In the genomic region with DNA sequence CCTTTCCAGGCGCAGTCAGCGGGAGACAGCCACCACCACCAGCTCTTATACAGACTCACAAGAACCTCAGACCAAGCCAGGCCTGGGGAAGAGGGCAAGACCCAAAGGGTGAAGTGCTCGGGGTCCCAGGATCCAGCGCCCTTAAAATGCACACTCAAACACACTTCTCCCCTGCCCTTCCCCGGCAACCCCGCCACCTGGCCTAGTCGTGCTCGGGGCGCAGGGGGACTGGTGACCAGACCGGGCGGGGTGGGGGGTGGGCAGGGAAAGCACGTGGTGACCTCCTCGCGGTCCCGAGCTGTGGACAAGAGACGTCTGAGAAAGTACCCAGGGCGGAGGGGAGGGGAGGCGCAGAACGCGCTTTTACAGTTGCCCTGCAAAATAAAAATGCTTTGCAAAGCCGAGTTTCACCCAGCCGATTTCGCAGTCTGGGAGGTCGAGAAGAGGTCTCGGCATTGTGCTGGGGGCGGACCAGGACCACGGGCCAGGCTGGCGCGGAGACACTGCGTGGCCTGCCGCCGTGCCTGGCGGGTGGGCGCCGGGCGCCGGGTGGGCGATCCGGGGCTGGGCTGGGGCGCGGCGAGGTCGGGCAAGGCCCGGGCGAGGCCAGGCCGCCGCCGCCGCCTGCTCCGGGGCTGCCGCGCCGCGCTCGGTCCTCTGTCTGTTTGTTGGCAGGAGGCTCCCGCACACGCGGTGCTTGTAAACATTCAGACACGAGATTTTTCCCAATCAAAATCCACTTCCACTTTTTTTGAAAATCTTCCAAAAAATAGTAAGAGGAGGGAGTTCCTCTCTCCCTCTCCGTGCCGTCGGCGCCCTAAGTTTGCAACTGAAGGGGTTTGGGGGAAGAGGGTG, we compare ENCODE assay signal across 8 cellular contexts. TPM values are rescaled to one million over a fixed set of nuclear protein-coding genes. Genes with fewer than 3 reads are reported as not detected.
DNase-seq lines count a peak whose midpoint lies in the region; ATAC-seq and TF ChIP-seq lines count a peak whose summit lies in the region.

No MANE protein-coding gene starts in this region.

- ATAC-seq in HG03442 (IDR thresholded peaks at IDR 0.05; ENCODE audit: unreplicated experiment): no peak

- H3K27ac ChIP-seq in adrenal gland: peak overlapping the region in 2 of 5 donors; percentile 61 to 70
- H3K27ac ChIP-seq in stomach: peak overlapping the region; percentile 50 to 88 (median 75)

- H3K27me3 ChIP-seq in adrenal gland (peaks cover 19% of the 10 kb centered on the region), stomach (peaks cover 6 to 85% (median 66%) of the 10 kb centered on the region in 3 donors)

- no peak for TF ChIP-seq CTCF in adrenal gland (IDR thresholded peaks at IDR 0.05)
- no peak for TF ChIP-seq CTCF in stomach (IDR thresholded peaks at IDR 0.05)

- no peak for TF ChIP-seq EP300 in stomach (IDR thresholded peaks at IDR 0.05)

- intact Hi-C loops in adrenal gland (cut with DNase I) (loop anchor here in 1 of 2 donors (5.0 kb wide), 1 partner anchor 1249 kb away; no protein-coding TSS in a partner anchor), stomach (cut with DNase I; ENCODE audit: low total_unique reads) (no loop called here)

- H3K9me3 ChIP-seq in adrenal gland (replicated peaks in 1 of 3) (no peaks in the 10 kb centered on the region), stomach (no peaks in the 10 kb centered on the region)

- H3K4me1 ChIP-seq in adrenal gland (replicated peaks in 1 of 2) (peaks cover 16 to 59% of the 10 kb centered on the region in 2 donors), stomach (peaks cover 45 to 89% (median 79%) of the 10 kb centered on the region in 4 donors)

- peak; percentile 56 to 57 (median 56) for DNase-seq in NCI-H1417 (lab: John Stamatoyannopoulos, UW)
- DNase-seq in NCI-H1417 treated with DMSO at 0.1 percent for 48 hours (lab: John Stamatoyannopoulos, UW): no peak
- DNase-seq in NCI-H1092 (lab: John Stamatoyannopoulos, UW): peak; percentile 32
- peak; percentile 55 to 77 (median 66) for DNase-seq in adrenal gland
- DNase-seq in iris pigment epithelial cell (ENCODE audit: low read depth): peak; percentile 61
- peak; percentile 55 for DNase-seq in stomach
- DNase-seq in activated CD4-positive, CD25-positive, alpha-beta regulatory T cell (lab: John Stamatoyannopoulos, UW): no peak

- peak overlapping the region in 2 of 4 donors; percentile 65 to 67 for H3K4me3 ChIP-seq in adrenal gland
- peak overlapping the region; percentile 65 to 90 (median 82) for H3K4me3 ChIP-seq in stomach

- no peaks in the 10 kb centered on the region for H3K36me3 ChIP-seq in adrenal gland (replicated peaks in 1 of 2)
- no peaks in the 10 kb centered on the region for H3K36me3 ChIP-seq in stomach

- TF ChIP-seq POLR2A in adrenal gland (IDR thresholded peaks at IDR 0.05) (peak in 1 of 2 donors; percentile 32), stomach (IDR thresholded peaks at IDR 0.05) (no peak)

- 2% methylated on average over 22 to 63 of the region's 63 CpGs for WGBS in adrenal gland, 4 donors
- 2 to 4% (median 2%) methylated on average over 34 to 63 of the region's 63 CpGs for WGBS in stomach, 5 donors

RNA-seq across cellular contexts. Expression of a gene that starts 2.0 kb away (rescaled TPM):
- total RNA-seq in adrenal gland (10 to 100 TPM in 1 of 8 donors, 1 to 10 TPM in 7; 2.9 to 16.7 (median 4.1) TPM), stomach (10 to 100 TPM in 4 of 5 donors, 1 to 10 TPM in 1; 6.8 to 27.4 (median 18.0) TPM)
- polyA plus RNA-seq in adrenal gland (1 to 10 TPM; 3.9 to 7.6 (median 6.2) TPM), stomach (10 to 100 TPM in 1 of 3 donors, 1 to 10 TPM in 2; 1.2 to 15.2 (median 4.2) TPM)

Comparison
In these comparisons a context has a peak if more than half of its experiments do, and no peak if none do; other contexts are left out.
1. DNase-seq: peak in NCI-H1417 (3 of 3), NCI-H1092 (single experiment), adrenal gland (7 of 7), iris pigment epithelial cell (single experiment) and stomach (single experiment); none in NCI-H1417 treated with DMSO at 0.1 percent for 48 hours (single experiment) and activated CD4-positive, CD25-positive, alpha-beta regulatory T cell (0 of 4).